1 cellular context compared by ENCODE assay signal in genomic region chr14:63641473-63642228, GRCh38.
TF ChIP-seq lines count a peak whose summit lies in the region.

A gene with protein sequence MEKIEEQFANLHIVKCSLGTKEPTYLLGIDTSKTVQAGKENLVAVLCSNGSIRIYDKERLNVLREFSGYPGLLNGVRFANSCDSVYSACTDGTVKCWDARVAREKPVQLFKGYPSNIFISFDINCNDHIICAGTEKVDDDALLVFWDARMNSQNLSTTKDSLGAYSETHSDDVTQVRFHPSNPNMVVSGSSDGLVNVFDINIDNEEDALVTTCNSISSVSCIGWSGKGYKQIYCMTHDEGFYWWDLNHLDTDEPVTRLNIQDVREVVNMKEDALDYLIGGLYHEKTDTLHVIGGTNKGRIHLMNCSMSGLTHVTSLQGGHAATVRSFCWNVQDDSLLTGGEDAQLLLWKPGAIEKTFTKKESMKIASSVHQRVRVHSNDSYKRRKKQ (minus strand): TSS chr14:63641871. CDS start chr14:63599942, 41,929 bp downstream.

TF ChIP-seq in GM12878, 131 proteins besides CTCF, POLR2A, EP300 and RAD21 (continued from another document and continues in another):
- TF ChIP-seq, protein P1, sequence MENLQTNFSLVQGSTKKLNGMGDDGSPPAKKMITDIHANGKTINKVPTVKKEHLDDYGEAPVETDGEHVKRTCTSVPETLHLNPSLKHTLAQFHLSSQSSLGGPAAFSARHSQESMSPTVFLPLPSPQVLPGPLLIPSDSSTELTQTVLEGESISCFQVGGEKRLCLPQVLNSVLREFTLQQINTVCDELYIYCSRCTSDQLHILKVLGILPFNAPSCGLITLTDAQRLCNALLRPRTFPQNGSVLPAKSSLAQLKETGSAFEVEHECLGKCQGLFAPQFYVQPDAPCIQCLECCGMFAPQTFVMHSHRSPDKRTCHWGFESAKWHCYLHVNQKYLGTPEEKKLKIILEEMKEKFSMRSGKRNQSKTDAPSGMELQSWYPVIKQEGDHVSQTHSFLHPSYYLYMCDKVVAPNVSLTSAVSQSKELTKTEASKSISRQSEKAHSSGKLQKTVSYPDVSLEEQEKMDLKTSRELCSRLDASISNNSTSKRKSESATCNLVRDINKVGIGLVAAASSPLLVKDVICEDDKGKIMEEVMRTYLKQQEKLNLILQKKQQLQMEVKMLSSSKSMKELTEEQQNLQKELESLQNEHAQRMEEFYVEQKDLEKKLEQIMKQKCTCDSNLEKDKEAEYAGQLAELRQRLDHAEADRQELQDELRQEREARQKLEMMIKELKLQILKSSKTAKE (IDR thresholded peaks at IDR 0.05; ENCODE audit: low read depth, poor library complexity, severe bottlenecking): peak; percentile 67
- TF ChIP-seq PRDM15 (CRISPR knock-in tag; IDR thresholded peaks at IDR 0.05): no peak
- no peak for TF ChIP-seq SREBF1 (IDR thresholded peaks at IDR 0.05; ENCODE audit: low read length)
- TF ChIP-seq SREBF2 (IDR thresholded peaks at IDR 0.05; ENCODE audit: low read length): no peak
- TF ChIP-seq RAD51 (IDR thresholded peaks at IDR 0.05): peak; percentile 59; the same call in 1 of the 2 replicates
- TF ChIP-seq RCOR1 (conservative IDR thresholded peaks at IDR 0.05; ENCODE audit: low read depth, low read length): no peak
- peak; percentile 92 for TF ChIP-seq PAX5 (IDR thresholded peaks at IDR 0.05; ENCODE audit: borderline replicate concordance, low read depth, low read length)
- peak; percentile 33 for TF ChIP-seq CREM (IDR thresholded peaks at IDR 0.05; ENCODE audit: low read depth)
- TF ChIP-seq NRF1 (conservative IDR thresholded peaks at IDR 0.05; ENCODE audit: low read depth, low read length): no peak
- TF ChIP-seq BCL11A (IDR thresholded peaks at IDR 0.05; ENCODE audit: low read depth, low read length): no peak
- peak; percentile 60; the same call in 1 of the 2 replicates for TF ChIP-seq BRCA1 (IDR thresholded peaks at IDR 0.05; ENCODE audit: low read depth, low read length)
- TF ChIP-seq POLR2AphosphoS5 (IDR thresholded peaks at IDR 0.05; ENCODE audit: low read length): peak; percentile 97
- TF ChIP-seq CBX5 (IDR thresholded peaks at IDR 0.05; ENCODE audit: low read depth): peak; percentile 88; the same call in 1 of the 2 replicates
- peak; percentile 67 for TF ChIP-seq FOXM1 (IDR thresholded peaks at IDR 0.05; ENCODE audit: low read depth, low read length)
- TF ChIP-seq IRF4 (IDR thresholded peaks at IDR 0.05; ENCODE audit: low read depth, low read length): 0 out of 2 replicates have a peak, but pooled peaks have one; percentile 64
- TF ChIP-seq, protein P2, sequence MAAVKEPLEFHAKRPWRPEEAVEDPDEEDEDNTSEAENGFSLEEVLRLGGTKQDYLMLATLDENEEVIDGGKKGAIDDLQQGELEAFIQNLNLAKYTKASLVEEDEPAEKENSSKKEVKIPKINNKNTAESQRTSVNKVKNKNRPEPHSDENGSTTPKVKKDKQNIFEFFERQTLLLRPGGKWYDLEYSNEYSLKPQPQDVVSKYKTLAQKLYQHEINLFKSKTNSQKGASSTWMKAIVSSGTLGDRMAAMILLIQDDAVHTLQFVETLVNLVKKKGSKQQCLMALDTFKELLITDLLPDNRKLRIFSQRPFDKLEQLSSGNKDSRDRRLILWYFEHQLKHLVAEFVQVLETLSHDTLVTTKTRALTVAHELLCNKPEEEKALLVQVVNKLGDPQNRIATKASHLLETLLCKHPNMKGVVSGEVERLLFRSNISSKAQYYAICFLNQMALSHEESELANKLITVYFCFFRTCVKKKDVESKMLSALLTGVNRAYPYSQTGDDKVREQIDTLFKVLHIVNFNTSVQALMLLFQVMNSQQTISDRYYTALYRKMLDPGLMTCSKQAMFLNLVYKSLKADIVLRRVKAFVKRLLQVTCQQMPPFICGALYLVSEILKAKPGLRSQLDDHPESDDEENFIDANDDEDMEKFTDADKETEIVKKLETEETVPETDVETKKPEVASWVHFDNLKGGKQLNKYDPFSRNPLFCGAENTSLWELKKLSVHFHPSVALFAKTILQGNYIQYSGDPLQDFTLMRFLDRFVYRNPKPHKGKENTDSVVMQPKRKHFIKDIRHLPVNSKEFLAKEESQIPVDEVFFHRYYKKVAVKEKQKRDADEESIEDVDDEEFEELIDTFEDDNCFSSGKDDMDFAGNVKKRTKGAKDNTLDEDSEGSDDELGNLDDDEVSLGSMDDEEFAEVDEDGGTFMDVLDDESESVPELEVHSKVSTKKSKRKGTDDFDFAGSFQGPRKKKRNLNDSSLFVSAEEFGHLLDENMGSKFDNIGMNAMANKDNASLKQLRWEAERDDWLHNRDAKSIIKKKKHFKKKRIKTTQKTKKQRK (IDR thresholded peaks at IDR 0.05; ENCODE audit: low read depth, low read length): no peak
- TF ChIP-seq, protein P3, sequence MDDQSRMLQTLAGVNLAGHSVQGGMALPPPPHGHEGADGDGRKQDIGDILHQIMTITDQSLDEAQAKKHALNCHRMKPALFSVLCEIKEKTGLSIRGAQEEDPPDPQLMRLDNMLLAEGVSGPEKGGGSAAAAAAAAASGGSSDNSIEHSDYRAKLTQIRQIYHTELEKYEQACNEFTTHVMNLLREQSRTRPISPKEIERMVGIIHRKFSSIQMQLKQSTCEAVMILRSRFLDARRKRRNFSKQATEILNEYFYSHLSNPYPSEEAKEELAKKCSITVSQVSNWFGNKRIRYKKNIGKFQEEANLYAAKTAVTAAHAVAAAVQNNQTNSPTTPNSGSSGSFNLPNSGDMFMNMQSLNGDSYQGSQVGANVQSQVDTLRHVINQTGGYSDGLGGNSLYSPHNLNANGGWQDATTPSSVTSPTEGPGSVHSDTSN (IDR thresholded peaks at IDR 0.05; ENCODE audit: insufficient replicate concordance, low read depth, low read length): peak; percentile 9
- TF ChIP-seq SMAD5 (IDR thresholded peaks at IDR 0.05; ENCODE audit: low read depth): peak; percentile 68; the same call in 1 of the 2 replicates
- peak; percentile 93 for TF ChIP-seq CHD2 (IDR thresholded peaks at IDR 0.05; ENCODE audit: borderline replicate concordance, low read depth, low read length)
- TF ChIP-seq JUND (IDR thresholded peaks at IDR 0.05; ENCODE audit: low read depth, low read length): 0 out of 2 replicates have a peak, but pooled peaks have one; percentile 11
- TF ChIP-seq, protein P4, sequence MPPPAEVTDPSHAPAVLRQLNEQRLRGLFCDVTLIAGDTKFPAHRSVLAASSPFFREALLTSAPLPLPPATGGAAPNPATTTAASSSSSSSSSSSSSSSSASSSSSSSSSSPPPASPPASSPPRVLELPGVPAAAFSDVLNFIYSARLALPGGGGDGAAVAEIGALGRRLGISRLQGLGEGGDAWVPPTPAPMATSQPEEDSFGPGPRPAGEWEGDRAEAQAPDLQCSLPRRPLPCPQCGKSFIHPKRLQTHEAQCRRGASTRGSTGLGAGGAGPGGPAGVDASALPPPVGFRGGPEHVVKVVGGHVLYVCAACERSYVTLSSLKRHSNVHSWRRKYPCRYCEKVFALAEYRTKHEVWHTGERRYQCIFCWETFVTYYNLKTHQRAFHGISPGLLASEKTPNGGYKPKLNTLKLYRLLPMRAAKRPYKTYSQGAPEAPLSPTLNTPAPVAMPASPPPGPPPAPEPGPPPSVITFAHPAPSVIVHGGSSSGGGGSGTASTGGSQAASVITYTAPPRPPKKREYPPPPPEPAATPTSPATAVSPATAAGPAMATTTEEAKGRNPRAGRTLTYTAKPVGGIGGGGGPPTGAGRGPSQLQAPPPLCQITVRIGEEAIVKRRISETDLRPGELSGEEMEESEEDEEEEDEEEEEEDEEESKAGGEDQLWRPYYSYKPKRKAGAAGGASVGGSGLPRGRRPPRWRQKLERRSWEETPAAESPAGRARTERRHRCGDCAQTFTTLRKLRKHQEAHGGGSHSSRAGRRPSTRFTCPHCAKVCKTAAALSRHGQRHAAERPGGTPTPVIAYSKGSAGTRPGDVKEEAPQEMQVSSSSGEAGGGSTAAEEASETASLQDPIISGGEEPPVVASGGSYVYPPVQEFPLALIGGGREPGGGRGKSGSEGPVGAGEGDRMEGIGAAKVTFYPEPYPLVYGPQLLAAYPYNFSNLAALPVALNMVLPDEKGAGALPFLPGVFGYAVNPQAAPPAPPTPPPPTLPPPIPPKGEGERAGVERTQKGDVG (CRISPR knock-in tag; IDR thresholded peaks at IDR 0.05): no peak
- TF ChIP-seq NBN (IDR thresholded peaks at IDR 0.05): peak; percentile 79
- TF ChIP-seq ZNF274 (IDR thresholded peaks at IDR 0.05; ENCODE audit: insufficient read depth, insufficient read length): no peak
- no peak for TF ChIP-seq ZNF384 (IDR thresholded peaks at IDR 0.05; ENCODE audit: borderline replicate concordance, low read depth, low read length)
- no peak for TF ChIP-seq NFYA (IDR thresholded peaks at IDR 0.05; ENCODE audit: borderline replicate concordance, low read depth, low read length)
- TF ChIP-seq PKNOX1 (IDR thresholded peaks at IDR 0.05): no peak
- TF ChIP-seq MYB (IDR thresholded peaks at IDR 0.05; ENCODE audit: borderline replicate concordance, low read depth, low read length): no peak; the same call in 1 of the 2 replicates
- no peak for TF ChIP-seq CHD4 (IDR thresholded peaks at IDR 0.05)
- TF ChIP-seq, protein P5, sequence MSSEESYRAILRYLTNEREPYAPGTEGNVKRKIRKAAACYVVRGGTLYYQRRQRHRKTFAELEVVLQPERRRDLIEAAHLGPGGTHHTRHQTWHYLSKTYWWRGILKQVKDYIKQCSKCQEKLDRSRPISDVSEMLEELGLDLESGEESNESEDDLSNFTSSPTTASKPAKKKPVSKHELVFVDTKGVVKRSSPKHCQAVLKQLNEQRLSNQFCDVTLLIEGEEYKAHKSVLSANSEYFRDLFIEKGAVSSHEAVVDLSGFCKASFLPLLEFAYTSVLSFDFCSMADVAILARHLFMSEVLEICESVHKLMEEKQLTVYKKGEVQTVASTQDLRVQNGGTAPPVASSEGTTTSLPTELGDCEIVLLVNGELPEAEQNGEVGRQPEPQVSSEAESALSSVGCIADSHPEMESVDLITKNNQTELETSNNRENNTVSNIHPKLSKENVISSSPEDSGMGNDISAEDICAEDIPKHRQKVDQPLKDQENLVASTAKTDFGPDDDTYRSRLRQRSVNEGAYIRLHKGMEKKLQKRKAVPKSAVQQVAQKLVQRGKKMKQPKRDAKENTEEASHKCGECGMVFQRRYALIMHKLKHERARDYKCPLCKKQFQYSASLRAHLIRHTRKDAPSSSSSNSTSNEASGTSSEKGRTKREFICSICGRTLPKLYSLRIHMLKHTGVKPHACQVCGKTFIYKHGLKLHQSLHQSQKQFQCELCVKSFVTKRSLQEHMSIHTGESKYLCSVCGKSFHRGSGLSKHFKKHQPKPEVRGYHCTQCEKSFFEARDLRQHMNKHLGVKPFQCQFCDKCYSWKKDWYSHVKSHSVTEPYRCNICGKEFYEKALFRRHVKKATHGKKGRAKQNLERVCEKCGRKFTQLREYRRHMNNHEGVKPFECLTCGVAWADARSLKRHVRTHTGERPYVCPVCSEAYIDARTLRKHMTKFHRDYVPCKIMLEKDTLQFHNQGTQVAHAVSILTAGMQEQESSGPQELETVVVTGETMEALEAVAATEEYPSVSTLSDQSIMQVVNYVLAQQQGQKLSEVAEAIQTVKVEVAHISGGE (CRISPR knock-in tag; IDR thresholded peaks at IDR 0.05): no peak
- no peak; the same call in 1 of the 2 replicates for TF ChIP-seq ATF7 (IDR thresholded peaks at IDR 0.05; ENCODE audit: low read depth)
- peak; percentile 66; the same call in 1 of the 2 replicates for TF ChIP-seq MTA2 (IDR thresholded peaks at IDR 0.05; ENCODE audit: low read depth)
- peak; percentile 77 for TF ChIP-seq IKZF1 (conservative IDR thresholded peaks at IDR 0.05)
- no peak for TF ChIP-seq ASH2L (IDR thresholded peaks at IDR 0.05; ENCODE audit: borderline replicate concordance, low read depth)
